17 cellular contexts compared by ENCODE assay signal in genomic region chr17:61492759-61493526, GRCh38. TPM values are rescaled to one million over a fixed set of nuclear protein-coding genes. Genes with fewer than 3 reads are reported as not detected.
DNase-seq lines count a peak whose midpoint lies in the region; ATAC-seq, FAIRE-seq and TF ChIP-seq lines count a peak whose summit lies in the region.
"Had no signal": no experiment of that assay in that cellular context is flagged by ENCODE, and none has a peak within 500 bp of the region (broad histone marks: within the 10 kb centered on the region; RNA-seq: fewer than 3 reads in every experiment).

No MANE protein-coding gene starts in this region.

- no peaks in the 10 kb centered on the region for H3K9me3 Mint-ChIP-seq in activated CD8-positive, alpha-beta T cell treated with anti-CD3 and anti-CD28 coated beads for 36 hours
- no peaks in the 10 kb centered on the region for H3K9me3 Mint-ChIP-seq in activated CD8-positive, alpha-beta T cell treated with anti-CD3 and anti-CD28 coated beads, Interleukin-2, amount 10 ng/mL, durations not matched to agents 7 days and 5 days (ENCODE audit: insufficient read depth)

- H3K9me3 ChIP-seq in gastroesophageal sphincter: no peaks in the 10 kb centered on the region
- H3K9me3 ChIP-seq: left ventricle myocardium inferior, neutrophil had no signal

- H3K4me3 Mint-ChIP-seq in activated CD8-positive, alpha-beta T cell treated with anti-CD3 and anti-CD28 coated beads for 36 hours: no peak overlapping the region
- H3K4me3 Mint-ChIP-seq in activated CD8-positive, alpha-beta T cell treated with anti-CD3 and anti-CD28 coated beads, Interleukin-2, amount 10 ng/mL, durations not matched to agents 7 days and 5 days: no peak overlapping the region

- H3K36me3 Mint-ChIP-seq in activated CD8-positive, alpha-beta T cell treated with anti-CD3 and anti-CD28 coated beads for 36 hours (ENCODE audit: low read depth): no peaks in the 10 kb centered on the region
- H3K36me3 Mint-ChIP-seq in activated CD8-positive, alpha-beta T cell treated with anti-CD3 and anti-CD28 coated beads, Interleukin-2, amount 10 ng/mL, durations not matched to agents 7 days and 5 days (ENCODE audit: low read depth): no peaks in the 10 kb centered on the region

- peaks cover 2% of the 10 kb centered on the region for H3K4me1 Mint-ChIP-seq in activated CD8-positive, alpha-beta T cell treated with anti-CD3 and anti-CD28 coated beads for 36 hours (ENCODE audit: low read depth)
- peaks cover 4% of the 10 kb centered on the region for H3K4me1 Mint-ChIP-seq in activated CD8-positive, alpha-beta T cell treated with anti-CD3 and anti-CD28 coated beads, Interleukin-2, amount 10 ng/mL, durations not matched to agents 7 days and 5 days (ENCODE audit: low read depth)

- no peak overlapping the region for H3K4me3 ChIP-seq in gastroesophageal sphincter
- H3K4me3 ChIP-seq: left ventricle myocardium inferior had no signal

- CTCF ChIA-PET in activated CD8-positive, alpha-beta T cell treated with anti-CD3 and anti-CD28 coated beads for 36 hours (lab: Charles Lee): no interaction called here
- CTCF ChIA-PET in activated CD8-positive, alpha-beta T cell treated with anti-CD3 and anti-CD28 coated beads, Interleukin-2, amount 10 ng/mL, durations not matched to agents 7 days and 5 days (lab: Charles Lee): no interaction called here

- DNase-seq in activated CD8-positive, alpha-beta T cell treated with anti-CD3 and anti-CD28 coated beads for 36 hours: peak; percentile 18
- DNase-seq in activated CD8-positive, alpha-beta T cell treated with anti-CD3 and anti-CD28 coated beads, Interleukin-2, amount 10 ng/mL, durations not matched to agents 7 days and 5 days: no peak
- peak; percentile 72 for DNase-seq in urothelium cell line (ENCODE audit: low spot score)
- no peak for DNase-seq in NCI-H345 (lab: John Stamatoyannopoulos, UW)
- no peak for DNase-seq in kidney tubule cell (ENCODE audit: low spot score)
- DNase-seq: activated CD4-positive, alpha-beta T cell treated with anti-CD3 and anti-CD28 coated beads for 4 hours; anterior cingulate cortex; left ventricle myocardium inferior; MM.1S; NCI-H2227 treated with DMSO at 0.1 percent for 48 hours; T-helper 1 cell had no signal

- peaks cover 5% of the 10 kb centered on the region for H3K27me3 Mint-ChIP-seq in activated CD8-positive, alpha-beta T cell treated with anti-CD3 and anti-CD28 coated beads for 36 hours
- H3K27me3 Mint-ChIP-seq in activated CD8-positive, alpha-beta T cell treated with anti-CD3 and anti-CD28 coated beads, Interleukin-2, amount 10 ng/mL, durations not matched to agents 7 days and 5 days (ENCODE audit: low read depth): peaks cover 2% of the 10 kb centered on the region

- no peak overlapping the region for H3K27ac Mint-ChIP-seq in activated CD8-positive, alpha-beta T cell treated with anti-CD3 and anti-CD28 coated beads for 36 hours
- H3K27ac Mint-ChIP-seq in activated CD8-positive, alpha-beta T cell treated with anti-CD3 and anti-CD28 coated beads, Interleukin-2, amount 10 ng/mL, durations not matched to agents 7 days and 5 days: no peak overlapping the region

- intact Hi-C loops in activated CD8-positive, alpha-beta T cell treated with anti-CD3 and anti-CD28 coated beads for 36 hours (cut with micrococcal nuclease): no loop called here

- no peaks in the 10 kb centered on the region for H3K36me3 ChIP-seq in gastroesophageal sphincter
- H3K36me3 ChIP-seq: left ventricle myocardium inferior, neutrophil had no signal

- ATAC-seq in activated CD8-positive, alpha-beta T cell treated with anti-CD3 and anti-CD28 coated beads for 36 hours: peak; percentile 37
- ATAC-seq in activated CD8-positive, alpha-beta T cell treated with anti-CD3 and anti-CD28 coated beads, Interleukin-2, amount 10 ng/mL, durations not matched to agents 7 days and 5 days: no peak
- peak; percentile 76 for ATAC-seq in gastroesophageal sphincter
- no peak for ATAC-seq in HG03520 (IDR thresholded peaks at IDR 0.05; ENCODE audit: unreplicated experiment)

- TF ChIP-seq CTCF in activated CD8-positive, alpha-beta T cell treated with anti-CD3 and anti-CD28 coated beads for 36 hours (IDR thresholded peaks at IDR 0.05): no peak
- no peak for TF ChIP-seq CTCF in VCaP (conservative IDR thresholded peaks at IDR 0.05)
- TF ChIP-seq CTCF in gastroesophageal sphincter (IDR thresholded peaks at IDR 0.05): no peak

- WGBS in gastroesophageal sphincter (ENCODE audit: low coverage in 1 of 2), 2 donors: 45 to 90% methylated on average over 1 to 6 of the region's 8 CpGs

- POLR2A ChIA-PET in activated CD8-positive, alpha-beta T cell treated with anti-CD3 and anti-CD28 coated beads for 36 hours (lab: Charles Lee): no interaction called here
- POLR2A ChIA-PET in activated CD8-positive, alpha-beta T cell treated with anti-CD3 and anti-CD28 coated beads, Interleukin-2, amount 10 ng/mL, durations not matched to agents 7 days and 5 days (lab: Charles Lee): no interaction called here

- no peak for TF ChIP-seq EP300 in gastroesophageal sphincter (IDR thresholded peaks at IDR 0.05)

- H3K27ac ChIP-seq in VCaP (peak overlapping the region; percentile 41; the same call in 1 of the 2 replicates), gastroesophageal sphincter (peak overlapping the region in 3 of 4 donors; percentile 1 to 79 (median 71))
- H3K27ac ChIP-seq: 22Rv1, left ventricle myocardium inferior, neutrophil had no signal

- FAIRE-seq in urothelium cell line (lab: Jason Lieb, UNC): no peak

- H3K4me1 ChIP-seq in gastroesophageal sphincter: peaks cover 0 to 6% (median 0%) of the 10 kb centered on the region in 3 donors
- H3K4me1 ChIP-seq: left ventricle myocardium inferior had no signal

- TF ChIP-seq POLR2A in gastroesophageal sphincter (IDR thresholded peaks at IDR 0.05): no peak

- H3K27me3 ChIP-seq in gastroesophageal sphincter: no peaks in the 10 kb centered on the region

RNA-seq across cellular contexts. Expression of gene TBX4, which starts 40.7 kb away (rescaled TPM):
- total RNA-seq in activated CD8-positive, alpha-beta T cell treated with anti-CD3 and anti-CD28 coated beads for 36 hours: not detected
- not detected for total RNA-seq in activated CD8-positive, alpha-beta T cell treated with anti-CD3 and anti-CD28 coated beads, Interleukin-2, amount 10 ng/mL, durations not matched to agents 7 days and 5 days
- total RNA-seq in gastroesophageal sphincter: under 1 TPM in 1 of 4 donors, not detected in 3; 0.27 TPM
- total RNA-seq: left ventricle myocardium inferior, temporal lobe had no signal

Comparison
In these comparisons a context has a peak if more than half of its experiments do, and no peak if none do; other contexts are left out.
1. ATAC-seq: peak in activated CD8-positive, alpha-beta T cell treated with anti-CD3 and anti-CD28 coated beads for 36 hours (single experiment) and gastroesophageal sphincter (single experiment); none in activated CD8-positive, alpha-beta T cell treated with anti-CD3 and anti-CD28 coated beads, Interleukin-2, amount 10 ng/mL, durations not matched to agents 7 days and 5 days (single experiment) and HG03520 (single experiment).
2. DNase-seq: peak in activated CD8-positive, alpha-beta T cell treated with anti-CD3 and anti-CD28 coated beads for 36 hours (single experiment) and urothelium cell line (single experiment); none in activated CD8-positive, alpha-beta T cell treated with anti-CD3 and anti-CD28 coated beads, Interleukin-2, amount 10 ng/mL, durations not matched to agents 7 days and 5 days (single experiment), NCI-H345 (single experiment) and kidney tubule cell (single experiment).